Comparison of ENCODE assay signal across 7 cellular contexts in genomic region chr2:198691236-198691635, GRCh38.
"Had no signal": no experiment of that assay in that cellular context is flagged by ENCODE, and none has a peak within 500 bp of the region (broad histone marks: within the 10 kb centered on the region; RNA-seq: fewer than 3 reads in every experiment).

No MANE protein-coding gene starts in this region.

- H3K9ac ChIP-seq: KMS-11 had no signal

- H3K27ac ChIP-seq: HL-60, KMS-11 had no signal

- H3K4me3 ChIP-seq: K562 had no signal

- DNase-seq: IMR-90, KBM-7, KG1 had no signal

- FAIRE-seq: HTR-8/SVneo, K562 had no signal

- ATAC-seq: K562 had no signal

- H3K4me2 ChIP-seq: KMS-11 had no signal
